Comparison of ENCODE assay signal across 17 cellular contexts in genomic region chr3:117531078-117531477, GRCh38.
"Had no signal": no experiment of that assay in that cellular context is flagged by ENCODE, and none has a peak within 500 bp of the region (broad histone marks: within the 10 kb centered on the region; RNA-seq: fewer than 3 reads in every experiment).

No MANE protein-coding gene starts in this region.

- H3K27ac Mint-ChIP-seq: activated T-helper 17 cell treated with anti-CD3 and anti-CD28 coated beads, Interleukin-2, amount 50 U/mL, for 72 hours; dendritic cell treated with granulocyte-macrophage colony-stimulating factor and Interleukin-4, amounts not matched to agents 40 ng/mL and 50 ng/mL, for 4 days; nephron progenitor cell had no signal

- H3K9me3 ChIP-seq: breast epithelium, prostate gland had no signal

- H3K4me3 Mint-ChIP-seq: activated T-helper 17 cell treated with anti-CD3 and anti-CD28 coated beads, Interleukin-2, amount 50 U/mL, for 72 hours; dendritic cell treated with granulocyte-macrophage colony-stimulating factor and Interleukin-4, amounts not matched to agents 40 ng/mL and 50 ng/mL, for 4 days; nephron progenitor cell had no signal

- DNase-seq: activated CD4-positive, alpha-beta T cell treated with anti-CD3 and anti-CD28 coated beads, Interleukin-2, amount 50 U/mL, for 48 hours; activated naive CD4-positive, alpha-beta T cell treated with Interleukin-2 at 50 U/mL for 16 hours; effector memory CD4-positive, alpha-beta T cell; nephron progenitor cell; occipital lobe; right cardiac atrium; small intestine; stimulated activated CD4-positive, alpha-beta T cell treated with anti-CD3 and anti-CD28 coated beads, Interleukin-4, amount 100 ng/mL, for 4 hours; stimulated activated CD8-positive, alpha-beta memory T cell treated with anti-CD3 and anti-CD28 coated beads, Interleukin-4, amount 100 ng/mL, for 48 hours; stimulated activated naive CD8-positive, alpha-beta T cell treated with anti-CD3 and anti-CD28 coated beads, Interleukin-15, Interleukin-2, amounts not matched to agents 100 U/mL and 50 U/mL, for 24 hours; trophoblast cell; WERI-Rb-1 had no signal

- ATAC-seq: activated T-helper 17 cell treated with anti-CD3 and anti-CD28 coated beads, Interleukin-2, amount 50 U/mL, for 72 hours; right cardiac atrium; stimulated activated naive CD8-positive, alpha-beta T cell treated with anti-CD3 and anti-CD28 coated beads, Interleukin-15, Interleukin-2, amounts not matched to agents 100 U/mL and 50 U/mL, for 24 hours had no signal

- H3K4me3 ChIP-seq: breast epithelium, prostate gland had no signal

- H3K4me1 ChIP-seq: breast epithelium, prostate gland had no signal

- H3K9me3 Mint-ChIP-seq: nephron progenitor cell had no signal

- FAIRE-seq: frontal cortex, small intestine had no signal

- H3K27ac ChIP-seq: breast epithelium, prostate gland, WERI-Rb-1 had no signal

- H3K36me3 ChIP-seq: breast epithelium, prostate gland, WERI-Rb-1 had no signal

- H3K4me1 Mint-ChIP-seq: activated T-helper 17 cell treated with anti-CD3 and anti-CD28 coated beads, Interleukin-2, amount 50 U/mL, for 72 hours had no signal

- H3K27me3 ChIP-seq: breast epithelium had no signal

- H3K27me3 Mint-ChIP-seq: activated T-helper 17 cell treated with anti-CD3 and anti-CD28 coated beads, Interleukin-2, amount 50 U/mL, for 72 hours had no signal
